1 cellular context compared by ENCODE assay signal in genomic region chrX:15789979-15790765, GRCh38.
A peak's percentile ranks its signal among the peaks of the same experiment; 100 is the strongest.
TF ChIP-seq lines count a peak whose summit lies in the region.

A gene with protein sequence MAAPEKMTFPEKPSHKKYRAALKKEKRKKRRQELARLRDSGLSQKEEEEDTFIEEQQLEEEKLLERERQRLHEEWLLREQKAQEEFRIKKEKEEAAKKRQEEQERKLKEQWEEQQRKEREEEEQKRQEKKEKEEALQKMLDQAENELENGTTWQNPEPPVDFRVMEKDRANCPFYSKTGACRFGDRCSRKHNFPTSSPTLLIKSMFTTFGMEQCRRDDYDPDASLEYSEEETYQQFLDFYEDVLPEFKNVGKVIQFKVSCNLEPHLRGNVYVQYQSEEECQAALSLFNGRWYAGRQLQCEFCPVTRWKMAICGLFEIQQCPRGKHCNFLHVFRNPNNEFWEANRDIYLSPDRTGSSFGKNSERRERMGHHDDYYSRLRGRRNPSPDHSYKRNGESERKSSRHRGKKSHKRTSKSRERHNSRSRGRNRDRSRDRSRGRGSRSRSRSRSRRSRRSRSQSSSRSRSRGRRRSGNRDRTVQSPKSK (plus strand): TSS chrX:15790484. CDS start chrX:15790496, 12 bp downstream.

TF ChIP-seq in HEK293, 187 proteins besides CTCF, POLR2A, EP300 and RAD21 (continued from another document):
- TF ChIP-seq, protein P1, sequence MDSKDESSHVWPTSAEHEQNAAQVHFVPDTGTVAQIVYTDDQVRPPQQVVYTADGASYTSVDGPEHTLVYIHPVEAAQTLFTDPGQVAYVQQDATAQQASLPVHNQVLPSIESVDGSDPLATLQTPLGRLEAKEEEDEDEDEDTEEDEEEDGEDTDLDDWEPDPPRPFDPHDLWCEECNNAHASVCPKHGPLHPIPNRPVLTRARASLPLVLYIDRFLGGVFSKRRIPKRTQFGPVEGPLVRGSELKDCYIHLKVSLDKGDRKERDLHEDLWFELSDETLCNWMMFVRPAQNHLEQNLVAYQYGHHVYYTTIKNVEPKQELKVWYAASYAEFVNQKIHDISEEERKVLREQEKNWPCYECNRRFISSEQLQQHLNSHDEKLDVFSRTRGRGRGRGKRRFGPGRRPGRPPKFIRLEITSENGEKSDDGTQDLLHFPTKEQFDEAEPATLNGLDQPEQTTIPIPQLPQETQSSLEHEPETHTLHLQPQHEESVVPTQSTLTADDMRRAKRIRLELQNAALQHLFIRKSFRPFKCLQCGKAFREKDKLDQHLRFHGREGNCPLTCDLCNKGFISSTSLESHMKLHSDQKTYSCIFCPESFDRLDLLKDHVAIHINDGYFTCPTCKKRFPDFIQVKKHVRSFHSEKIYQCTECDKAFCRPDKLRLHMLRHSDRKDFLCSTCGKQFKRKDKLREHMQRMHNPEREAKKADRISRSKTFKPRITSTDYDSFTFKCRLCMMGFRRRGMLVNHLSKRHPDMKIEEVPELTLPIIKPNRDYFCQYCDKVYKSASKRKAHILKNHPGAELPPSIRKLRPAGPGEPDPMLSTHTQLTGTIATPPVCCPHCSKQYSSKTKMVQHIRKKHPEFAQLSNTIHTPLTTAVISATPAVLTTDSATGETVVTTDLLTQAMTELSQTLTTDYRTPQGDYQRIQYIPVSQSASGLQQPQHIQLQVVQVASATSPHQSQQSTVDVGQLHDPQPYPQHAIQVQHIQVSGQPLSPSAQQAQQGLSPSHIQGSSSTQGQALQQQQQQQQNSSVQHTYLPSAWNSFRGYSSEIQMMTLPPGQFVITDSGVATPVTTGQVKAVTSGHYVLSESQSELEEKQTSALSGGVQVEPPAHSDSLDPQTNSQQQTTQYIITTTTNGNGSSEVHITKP (tag by site-specific recombination; IDR thresholded peaks at IDR 0.05): peak; percentile 32
- TF ChIP-seq ZNF777 (tag by site-specific recombination; IDR thresholded peaks at IDR 0.05; ENCODE audit: borderline replicate concordance) (0 out of 2 replicates have a peak, but pooled peaks have one; percentile 9), ZFP69B (tag by site-specific recombination; IDR thresholded peaks at IDR 0.05) (peak; percentile 29; the same call in 1 of the 2 replicates), ZNF394 (tag by site-specific recombination; IDR thresholded peaks at IDR 0.05; ENCODE audit: borderline replicate concordance) (peak; percentile 78; the same call in 1 of the 2 replicates)
